12 cellular contexts compared by ENCODE assay signal in the genomic region with DNA sequence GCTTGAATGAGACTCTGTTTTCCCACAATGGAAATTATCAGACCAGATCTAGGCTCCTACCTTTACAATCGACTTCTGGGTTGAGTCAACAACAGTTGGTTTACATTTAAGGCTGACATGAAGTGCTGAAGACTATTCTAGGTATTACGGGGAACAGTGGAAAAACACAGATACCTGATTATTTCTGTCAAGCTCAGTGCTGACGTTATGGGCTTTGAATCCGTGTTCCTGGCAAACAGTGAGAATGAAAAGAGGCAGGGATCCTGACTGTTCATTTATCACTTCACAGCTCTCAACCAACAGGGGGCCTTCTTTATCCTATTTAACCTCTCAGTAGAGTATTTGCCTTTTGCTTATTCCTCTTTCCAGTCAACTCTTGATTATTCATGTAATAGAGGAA. TPM values are rescaled to one million over a fixed set of nuclear protein-coding genes. Genes with fewer than 3 reads are reported as not detected.
DNase-seq lines count a peak whose midpoint lies in the region; ATAC-seq and TF ChIP-seq lines count a peak whose summit lies in the region.
"Had no signal": no experiment of that assay in that cellular context is flagged by ENCODE, and none has a peak within 500 bp of the region (broad histone marks: within the 10 kb centered on the region; RNA-seq: fewer than 3 reads in every experiment).

No MANE protein-coding gene starts in this region.

- intact Hi-C loops in psoas muscle (cut with DNase I): no loop called here
- intact Hi-C loops in vagina (cut with DNase I): no loop called here
- intact Hi-C loops in upper lobe of right lung (cut with DNase I): no loop called here

- no peaks in the 10 kb centered on the region for H3K36me3 Mint-ChIP-seq in endodermal cell (ENCODE audit: low read depth)

- TF ChIP-seq POLR2A in vagina (IDR thresholded peaks at IDR 0.05): no peak

- H3K9me3 Mint-ChIP-seq in endodermal cell: no peaks in the 10 kb centered on the region
- H3K9me3 Mint-ChIP-seq: T-helper 2 cell treated with Interferon-gamma antibody and Interleukin-4, amounts not matched to agents 5 μg/mL and 100 μg/mL, for 36 hours had no signal

- H3K27ac ChIP-seq in endodermal cell (ENCODE audit: low read depth, low read length) (no peak overlapping the region), psoas muscle (peak overlapping the region; percentile 76), vagina (no peak overlapping the region), upper lobe of right lung (no peak overlapping the region)

- no peak overlapping the region for H3K4me3 ChIP-seq in endodermal cell (ENCODE audit: low read length)
- no peak overlapping the region for H3K4me3 ChIP-seq in psoas muscle
- H3K4me3 ChIP-seq in vagina: no peak overlapping the region
- no peak overlapping the region for H3K4me3 ChIP-seq in upper lobe of right lung

- H3K36me3 ChIP-seq in endodermal cell (ENCODE audit: control insufficient read depth, insufficient read depth, low read length): no peaks in the 10 kb centered on the region
- peaks cover 0 to 2% of the 10 kb centered on the region in 2 donors for H3K36me3 ChIP-seq in psoas muscle (ENCODE audit: insufficient read depth in 1 of 2, low read depth in 1 of 2)
- H3K36me3 ChIP-seq in vagina: no peaks in the 10 kb centered on the region
- H3K36me3 ChIP-seq in upper lobe of right lung: no peaks in the 10 kb centered on the region

- peaks cover 21% of the 10 kb centered on the region for H3K27me3 Mint-ChIP-seq in endodermal cell (ENCODE audit: insufficient read depth)
- H3K27me3 Mint-ChIP-seq: activated naive CD8-positive, alpha-beta T cell had no signal

- DNase-seq in NCI-H1092 treated with DMSO at 0.1 percent for 48 hours (lab: John Stamatoyannopoulos, UW) (peak; percentile 85), NCI-H1092 (lab: John Stamatoyannopoulos, UW) (no peak), NCI-H524 treated with DMSO at 0.1 percent for 48 hours (lab: John Stamatoyannopoulos, UW) (peak; percentile 9), endodermal cell (no peak), psoas muscle (no peak), GM19238 (ENCODE audit: insufficient read length, low spot score) (no peak), vagina (ENCODE audit: extremely low spot score in 2 of 2) (no peak), upper lobe of right lung (no peak)
- DNase-seq: COR-L47; effector CD4-positive, alpha-beta T cell had no signal

- H3K9ac ChIP-seq in endodermal cell (ENCODE audit: extremely low read depth, low read length, poor library complexity, severe bottlenecking): no peak overlapping the region

- TF ChIP-seq CTCF in endodermal cell (conservative IDR thresholded peaks at IDR 0.05) (peak; percentile 40), psoas muscle (IDR thresholded peaks at IDR 0.05) (no peak), vagina (IDR thresholded peaks at IDR 0.05) (no peak), upper lobe of right lung (IDR thresholded peaks at IDR 0.05) (no peak)

- H3K9me3 ChIP-seq in endodermal cell (ENCODE audit: control insufficient read depth, low read length) (no peaks in the 10 kb centered on the region), psoas muscle (no peaks in the 10 kb centered on the region), vagina (no peaks in the 10 kb centered on the region), upper lobe of right lung (no peaks in the 10 kb centered on the region)

- no peak for ATAC-seq in psoas muscle
- no peak for ATAC-seq in upper lobe of right lung

- peaks cover 48% of the 10 kb centered on the region for H3K4me1 Mint-ChIP-seq in endodermal cell

- H3K4me3 Mint-ChIP-seq in endodermal cell: no peak overlapping the region
- H3K4me3 Mint-ChIP-seq: activated naive CD8-positive, alpha-beta T cell; T-helper 2 cell treated with Interferon-gamma antibody and Interleukin-4, amounts not matched to agents 5 μg/mL and 100 μg/mL, for 36 hours had no signal

- H3K27ac Mint-ChIP-seq in endodermal cell: peak overlapping the region; percentile 32
- H3K27ac Mint-ChIP-seq: activated naive CD8-positive, alpha-beta T cell; T-helper 2 cell treated with Interferon-gamma antibody and Interleukin-4, amounts not matched to agents 5 μg/mL and 100 μg/mL, for 36 hours had no signal

- peaks cover 8% of the 10 kb centered on the region for H3K4me1 ChIP-seq in endodermal cell (ENCODE audit: control insufficient read depth, insufficient read depth, low read length)
- peaks cover 28% of the 10 kb centered on the region for H3K4me1 ChIP-seq in psoas muscle
- no peaks in the 10 kb centered on the region for H3K4me1 ChIP-seq in vagina
- H3K4me1 ChIP-seq in upper lobe of right lung: no peaks in the 10 kb centered on the region

- 24% methylated on average over 4 of the region's 4 CpGs; no CpG with 5 or more reads in 1 of the 2 experiments for WGBS in endodermal cell (ENCODE audit: insufficient coverage in 1 of 2, insufficient read length in 1 of 2), 2 experiments
- 38 to 72% (median 40%) methylated on average over 4 of the region's 4 CpGs for WGBS in psoas muscle, 3 donors

- H3K27me3 ChIP-seq in endodermal cell (ENCODE audit: control insufficient read depth, insufficient read depth, low read length, poor library complexity, severe bottlenecking) (no peaks in the 10 kb centered on the region), psoas muscle (ENCODE audit: insufficient read depth in 3 of 3, low read length in 2 of 3) (peaks cover 0 to 4% (median 0%) of the 10 kb centered on the region in 3 donors), vagina (no peaks in the 10 kb centered on the region), upper lobe of right lung (no peaks in the 10 kb centered on the region)

RNA-seq across cellular contexts. Expression of a gene that starts 43.1 kb away (rescaled TPM):
- total RNA-seq in endodermal cell (10 to 100 TPM; 30.4 to 50.7 TPM), psoas muscle (10 to 100 TPM; 27.0 to 42.4 (median 38.4) TPM), vagina (10.8 TPM), upper lobe of right lung (84.6 TPM)
- 19.3 TPM for polyA plus RNA-seq in endodermal cell (2013, experiment 1 of 2)
- 23.4 TPM for polyA plus RNA-seq in endodermal cell (2013, experiment 2 of 2)
- 10 to 100 TPM; 14.5 to 31.7 (median 23.1) TPM for polyA plus RNA-seq in psoas muscle

Comparison
In these comparisons a context has a peak if more than half of its experiments do, and no peak if none do; other contexts are left out.
1. DNase-seq: peak in NCI-H1092 treated with DMSO at 0.1 percent for 48 hours (single experiment) and NCI-H524 treated with DMSO at 0.1 percent for 48 hours (single experiment); none in NCI-H1092 (single experiment), endodermal cell (single experiment), psoas muscle (0 of 2), GM19238 (single experiment), vagina (0 of 2) and upper lobe of right lung (single experiment).